Comparison of ENCODE assay signal across 8 cellular contexts in the genomic region with DNA sequence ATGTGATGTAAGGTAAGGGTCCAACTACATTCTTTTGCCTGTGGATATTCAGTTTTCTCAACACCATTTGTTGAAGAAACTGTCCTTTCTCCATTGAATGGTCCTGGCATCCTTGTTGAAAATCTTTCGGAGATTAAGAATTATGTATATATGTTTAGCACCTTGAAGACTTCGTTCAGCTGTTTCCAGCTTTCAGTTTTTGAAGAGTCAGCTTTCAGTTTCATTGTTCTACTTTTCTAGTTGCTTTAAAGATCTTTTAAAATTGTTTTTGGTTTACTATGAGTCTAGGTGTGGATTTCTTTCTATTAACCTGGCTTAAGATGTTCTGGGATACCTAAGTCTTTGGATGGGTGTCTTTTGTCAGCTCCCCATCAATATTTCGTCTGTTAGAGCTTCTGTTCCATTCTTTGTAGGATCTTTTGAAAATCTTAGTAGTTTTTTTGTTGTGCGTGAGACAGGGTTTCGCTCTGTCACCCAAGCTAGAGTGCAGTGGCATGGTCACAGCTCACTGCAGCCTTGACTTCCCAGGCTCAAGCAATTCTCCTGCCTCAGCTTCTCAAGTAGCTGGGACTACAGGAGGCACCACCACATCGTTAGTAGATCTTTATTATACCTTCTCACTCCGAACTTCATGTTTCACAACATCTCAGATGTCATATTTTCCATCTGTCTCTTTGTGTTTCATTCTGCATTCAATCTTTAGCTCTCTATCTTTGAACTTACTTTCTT.
DNase-seq lines count a peak whose midpoint lies in the region; ATAC-seq, FAIRE-seq and TF ChIP-seq lines count a peak whose summit lies in the region.

No MANE protein-coding gene starts in this region.

- H3K4me1 ChIP-seq in OCI-LY7 (ENCODE audit: insufficient read depth, low read length, poor library complexity, severe bottlenecking), result peaks cover 50% of the 10 kb centered on the region
- no peaks in the 10 kb centered on the region for H3K4me1 ChIP-seq in pancreas
- peaks cover 12% of the 10 kb centered on the region for H3K4me1 ChIP-seq in hepatocyte (ENCODE audit: insufficient read depth)

- intact Hi-C loops in OCI-LY7 (cut with micrococcal nuclease; ENCODE audit: unreplicated experiment) (loop anchor here (1.0 to 5.0 kb wide), 3 partner anchors 133 to 747 kb away; no protein-coding TSS in a partner anchor), pancreas (cut with DNase I) (no loop called here)

- BruUV-seq in OCI-LY7 (replicated peaks; lab: Mats Ljungman, UMichigan), result no TSS peak

- peak; percentile 69 for ATAC-seq in GM18909 (IDR thresholded peaks at IDR 0.05; ENCODE audit: poor library complexity, unreplicated experiment)
- ATAC-seq in HG02678 (IDR thresholded peaks at IDR 0.05; ENCODE audit: unreplicated experiment), result peak; percentile 59
- no peak for ATAC-seq in pancreas

- H3K9me2 ChIP-seq in OCI-LY7 (ENCODE audit: insufficient read depth, low read length), result no peaks in the 10 kb centered on the region
- no peaks in the 10 kb centered on the region for H3K9me2 ChIP-seq in hepatocyte (replicated peaks; ENCODE audit: insufficient read depth)

- TF ChIP-seq CTCF in OCI-LY7 (conservative IDR thresholded peaks at IDR 0.05; ENCODE audit: low read length) (no peak), pancreas (IDR thresholded peaks at IDR 0.05) (no peak), progenitor cell of endocrine pancreas (IDR thresholded peaks at IDR 0.05; ENCODE audit: unreplicated experiment) (no peak), hepatocyte (IDR thresholded peaks at IDR 0.05; ENCODE audit: poor library complexity) (no peak)

- peak overlapping the region; percentile 58 for H3K27ac ChIP-seq in OCI-LY7 (ENCODE audit: low read depth, low read length, poor library complexity, severe bottlenecking)
- no peak overlapping the region for H3K27ac ChIP-seq in pancreas
- no peak overlapping the region for H3K27ac ChIP-seq in hepatocyte

- FAIRE-seq in pancreas (lab: Jason Lieb, UNC), result peak; percentile 32
- FAIRE-seq in H54 (lab: Jason Lieb, UNC), result no peak

- POLR2A ChIA-PET in OCI-LY7 (lab: Charles Lee), result interaction anchor here (0.6 to 2.3 kb wide), 12 partner anchors 9 to 909 kb away, joined by 3 to 11 read pairs (median 3); a partner anchor contains a TSS

- H3K9me3 Mint-ChIP-seq in progenitor cell of endocrine pancreas (ENCODE audit: low read depth), result peaks cover 4% of the 10 kb centered on the region

- no peak overlapping the region for H3K27ac Mint-ChIP-seq in progenitor cell of endocrine pancreas

- H3K36me3 ChIP-seq in OCI-LY7 (ENCODE audit: insufficient read depth, low read length) (no peaks in the 10 kb centered on the region), pancreas (no peaks in the 10 kb centered on the region), hepatocyte (replicated peaks; ENCODE audit: insufficient read depth, low read depth) (no peaks in the 10 kb centered on the region)

- CTCF ChIA-PET in OCI-LY7 (lab: Charles Lee; ENCODE audit: unreplicated experiment), result interaction anchor here (1.0 kb wide), 1 partner anchor 52 kb away, joined by 3 read pairs; no protein-coding TSS in a partner anchor

- H3K27me3 ChIP-seq in pancreas (no peaks in the 10 kb centered on the region), hepatocyte (no peaks in the 10 kb centered on the region)

- no peak overlapping the region for H3K4me3 Mint-ChIP-seq in progenitor cell of endocrine pancreas (ENCODE audit: low read depth)

- no peaks in the 10 kb centered on the region for H3K36me3 Mint-ChIP-seq in progenitor cell of endocrine pancreas (ENCODE audit: insufficient read depth)

- peak overlapping the region; percentile 77 for H3K4me2 ChIP-seq in OCI-LY7 (ENCODE audit: low read length)
- no peak overlapping the region for H3K4me2 ChIP-seq in hepatocyte

- WGBS in pancreas, 2 donors, result 72 to 88% methylated on average over 7 of the region's 7 CpGs
- 92% methylated on average over 7 of the region's 7 CpGs for WGBS in hepatocyte (ENCODE audit: low lambda C conversion rate, missing lambda C conversion rate)

- H3K79me2 ChIP-seq in OCI-LY7 (ENCODE audit: insufficient read depth, low read depth, low read length) (no peaks in the 10 kb centered on the region), hepatocyte (no peaks in the 10 kb centered on the region)

- TF ChIP-seq POLR2A in H54 (IDR thresholded peaks at IDR 0.05; ENCODE audit: low read depth, low read length), result no peak

- no peaks in the 10 kb centered on the region for H4K20me1 ChIP-seq in OCI-LY7 (ENCODE audit: insufficient read depth, low read length)
- H4K20me1 ChIP-seq in hepatocyte (ENCODE audit: insufficient read depth, poor library complexity, severe bottlenecking), result no peaks in the 10 kb centered on the region

- H2AFZ ChIP-seq in OCI-LY7 (ENCODE audit: low read length), result peak overlapping the region; percentile 99
- no peak overlapping the region for H2AFZ ChIP-seq in hepatocyte

- no peaks in the 10 kb centered on the region for H3K9me3 ChIP-seq in OCI-LY7 (ENCODE audit: low read length)
- no peaks in the 10 kb centered on the region for H3K9me3 ChIP-seq in pancreas
- H3K9me3 ChIP-seq in hepatocyte (ENCODE audit: low read depth), result no peaks in the 10 kb centered on the region

- H3K4me3 ChIP-seq in OCI-LY7 (ENCODE audit: low read depth, low read length, poor library complexity, severe bottlenecking) (peak overlapping the region; percentile 59), pancreas (no peak overlapping the region), hepatocyte (no peak overlapping the region)

- no peaks in the 10 kb centered on the region for H3K27me3 Mint-ChIP-seq in progenitor cell of endocrine pancreas

- DNase-seq in OCI-LY7 (ENCODE audit: low spot score), result peak; percentile 41
- no peak for DNase-seq in pancreas
- no peak for DNase-seq in progenitor cell of endocrine pancreas (ENCODE audit: low spot score, unreplicated experiment)
- DNase-seq in D341Med (ENCODE audit: low spot score), result no peak
- no peak for DNase-seq in H54 (ENCODE audit: insufficient read length, low spot score)
- no peak for DNase-seq in hepatocyte (ENCODE audit: low spot score)

- H3K4me1 Mint-ChIP-seq in progenitor cell of endocrine pancreas (ENCODE audit: low read depth), result peaks cover 20% of the 10 kb centered on the region

Comparison
In these comparisons a context has a peak if more than half of its experiments do, and no peak if none do; other contexts are left out.
1. ATAC-seq: peak in GM18909 (single experiment) and HG02678 (single experiment); none in pancreas (0 of 4).